1 cellular context compared by ENCODE assay signal in genomic region chr1:10489291-10490055, GRCh38.
TF ChIP-seq lines count a peak whose summit lies in the region.

No MANE protein-coding gene starts in this region.

TF ChIP-seq in HepG2, 621 proteins besides CTCF, POLR2A, EP300 and RAD21 (continues in another document):
- no peak for TF ChIP-seq ZNF576 (CRISPR knock-in tag; IDR thresholded peaks at IDR 0.05)
- TF ChIP-seq ZNF800 (CRISPR knock-in tag; IDR thresholded peaks at IDR 0.05) = no peak
- TF ChIP-seq SALL1 (CRISPR knock-in tag; IDR thresholded peaks at IDR 0.05) = peak; percentile 41; the same call in 1 of the 2 replicates
- TF ChIP-seq ZFP82 (CRISPR knock-in tag; IDR thresholded peaks at IDR 0.05; ENCODE audit: borderline replicate concordance) = no peak
- TF ChIP-seq PHF5A (CRISPR knock-in tag; IDR thresholded peaks at IDR 0.05; ENCODE audit: low read depth, unreplicated experiment) = no peak
- no peak for TF ChIP-seq TRIM22 (IDR thresholded peaks at IDR 0.05)
- no peak for TF ChIP-seq TBP (CRISPR knock-in tag; IDR thresholded peaks at IDR 0.05)
- TF ChIP-seq TCF12 (IDR thresholded peaks at IDR 0.05) = no peak
- TF ChIP-seq TCF12 (CRISPR knock-in tag; IDR thresholded peaks at IDR 0.05) = no peak
- no peak for TF ChIP-seq TGIF2 (CRISPR knock-in tag; IDR thresholded peaks at IDR 0.05)
- TF ChIP-seq ZBTB26 (CRISPR knock-in tag; IDR thresholded peaks at IDR 0.05; ENCODE audit: borderline replicate concordance) = no peak
- TF ChIP-seq THAP8 (CRISPR knock-in tag; IDR thresholded peaks at IDR 0.05; ENCODE audit: borderline replicate concordance) = no peak
- TF ChIP-seq FIP1L1 (IDR thresholded peaks at IDR 0.05; ENCODE audit: borderline replicate concordance, insufficient read depth, low read depth, low read length) = no peak
- TF ChIP-seq ZNF230 (CRISPR knock-in tag; IDR thresholded peaks at IDR 0.05) = no peak
- TF ChIP-seq ARNTL (CRISPR knock-in tag; IDR thresholded peaks at IDR 0.05) = no peak
- no peak for TF ChIP-seq NR1H2 (CRISPR knock-in tag; IDR thresholded peaks at IDR 0.05; ENCODE audit: borderline replicate concordance, low read depth)
- TF ChIP-seq KLF15 (CRISPR knock-in tag; IDR thresholded peaks at IDR 0.05; ENCODE audit: borderline replicate concordance) = no peak
- TF ChIP-seq ZNF232 (CRISPR knock-in tag; IDR thresholded peaks at IDR 0.05; ENCODE audit: borderline replicate concordance) = no peak
- no peak for TF ChIP-seq SCMH1 (CRISPR knock-in tag; IDR thresholded peaks at IDR 0.05; ENCODE audit: borderline replicate concordance)
- TF ChIP-seq ZNF704 (CRISPR knock-in tag; IDR thresholded peaks at IDR 0.05; ENCODE audit: borderline replicate concordance) = no peak
- no peak for TF ChIP-seq MEIS2 (CRISPR knock-in tag; IDR thresholded peaks at IDR 0.05)
- TF ChIP-seq ZNF441 (CRISPR knock-in tag; IDR thresholded peaks at IDR 0.05; ENCODE audit: borderline replicate concordance) = no peak
- no peak for TF ChIP-seq CHCHD3 (CRISPR knock-in tag; IDR thresholded peaks at IDR 0.05)
- TF ChIP-seq NFE2 (CRISPR knock-in tag; IDR thresholded peaks at IDR 0.05) = no peak
- peak; percentile 65 for TF ChIP-seq NR2F6 (IDR thresholded peaks at IDR 0.05)
- no peak for TF ChIP-seq NR2F6 (CRISPR knock-in tag; IDR thresholded peaks at IDR 0.05)
- no peak for TF ChIP-seq ZNF780A (CRISPR knock-in tag; IDR thresholded peaks at IDR 0.05)
- TF ChIP-seq ZKSCAN8 (CRISPR knock-in tag; IDR thresholded peaks at IDR 0.05; ENCODE audit: borderline replicate concordance) = no peak
- TF ChIP-seq RARA (CRISPR knock-in tag; IDR thresholded peaks at IDR 0.05) = 0 out of 2 replicates have a peak, but pooled peaks have one; percentile 22
- TF ChIP-seq FOXP1 (IDR thresholded peaks at IDR 0.05) = peak; percentile 72; the same call in 1 of the 2 replicates
- peak; percentile 76 for TF ChIP-seq FOXP1 (CRISPR knock-in tag; IDR thresholded peaks at IDR 0.05)
- no peak for TF ChIP-seq ZNF740 (CRISPR knock-in tag; IDR thresholded peaks at IDR 0.05)
- peak; percentile 51 for TF ChIP-seq PAXIP1 (CRISPR knock-in tag; conservative IDR thresholded peaks at IDR 0.05)
- no peak for TF ChIP-seq PTBP1 (IDR thresholded peaks at IDR 0.05; ENCODE audit: low read depth, low read length, poor library complexity, severe bottlenecking)
- TF ChIP-seq ISL2 (CRISPR knock-in tag; IDR thresholded peaks at IDR 0.05) = no peak
- TF ChIP-seq POGK (CRISPR knock-in tag; conservative IDR thresholded peaks at IDR 0.05) = no peak
- TF ChIP-seq ZNF770 (CRISPR knock-in tag; IDR thresholded peaks at IDR 0.05) = no peak
- no peak for TF ChIP-seq ZNF569 (CRISPR knock-in tag; IDR thresholded peaks at IDR 0.05; ENCODE audit: borderline replicate concordance)
- TF ChIP-seq ZNF580 (CRISPR knock-in tag; IDR thresholded peaks at IDR 0.05; ENCODE audit: borderline replicate concordance, low read depth) = no peak
- TF ChIP-seq THAP11 (CRISPR knock-in tag; IDR thresholded peaks at IDR 0.05) = no peak
- TF ChIP-seq CREM (IDR thresholded peaks at IDR 0.05) = no peak
- no peak for TF ChIP-seq CREM (CRISPR knock-in tag; IDR thresholded peaks at IDR 0.05)
- no peak for TF ChIP-seq TMF1 (CRISPR knock-in tag; IDR thresholded peaks at IDR 0.05; ENCODE audit: low read depth)
- TF ChIP-seq RFX5 (IDR thresholded peaks at IDR 0.05; ENCODE audit: low read depth, low read length) = no peak
- no peak for TF ChIP-seq POLR2G (IDR thresholded peaks at IDR 0.05; ENCODE audit: low read depth, low read length)
- peak; percentile 95 for TF ChIP-seq ZNF609 (CRISPR knock-in tag; IDR thresholded peaks at IDR 0.05; ENCODE audit: borderline replicate concordance)
